1 cellular context compared by ENCODE assay signal in genomic region chr20:50196248-50196647, GRCh38.
A peak's percentile ranks its signal among the peaks of the same experiment; 100 is the strongest.
TF ChIP-seq lines count a peak whose summit lies in the region.

No MANE protein-coding gene starts in this region.

TF ChIP-seq in HepG2, 621 proteins besides CTCF, POLR2A, EP300 and RAD21 (continued from another document):
- no peak for TF ChIP-seq ATF2 (CRISPR knock-in tag; IDR thresholded peaks at IDR 0.05)
- TF ChIP-seq POLR2G (IDR thresholded peaks at IDR 0.05; ENCODE audit: low read depth, low read length): peak; percentile 14; the same call in 1 of the 2 replicates
- no peak for TF ChIP-seq BORCS8-MEF2B (CRISPR knock-in tag; IDR thresholded peaks at IDR 0.05)
- no peak for TF ChIP-seq PAX8 (CRISPR knock-in tag; IDR thresholded peaks at IDR 0.05; ENCODE audit: borderline replicate concordance)
- peak; percentile 33; the same call in 1 of the 2 replicates for TF ChIP-seq ZNF362 (CRISPR knock-in tag; IDR thresholded peaks at IDR 0.05; ENCODE audit: borderline replicate concordance)
- TF ChIP-seq MAF1 (CRISPR knock-in tag; IDR thresholded peaks at IDR 0.05; ENCODE audit: borderline replicate concordance): no peak
- no peak for TF ChIP-seq GLMP (CRISPR knock-in tag; IDR thresholded peaks at IDR 0.05; ENCODE audit: borderline replicate concordance)
- TF ChIP-seq SIX4 (CRISPR knock-in tag; IDR thresholded peaks at IDR 0.05): no peak
- TF ChIP-seq ATM (IDR thresholded peaks at IDR 0.05; ENCODE audit: borderline replicate concordance): no peak
- peak; percentile 5; the same call in 1 of the 2 replicates for TF ChIP-seq ZFP90 (CRISPR knock-in tag; IDR thresholded peaks at IDR 0.05; ENCODE audit: borderline replicate concordance)
TF ChIP-seq in HepG2: peak in this region for 8.
